ENCODE assay signal across 26 cellular contexts in the genomic region with DNA sequence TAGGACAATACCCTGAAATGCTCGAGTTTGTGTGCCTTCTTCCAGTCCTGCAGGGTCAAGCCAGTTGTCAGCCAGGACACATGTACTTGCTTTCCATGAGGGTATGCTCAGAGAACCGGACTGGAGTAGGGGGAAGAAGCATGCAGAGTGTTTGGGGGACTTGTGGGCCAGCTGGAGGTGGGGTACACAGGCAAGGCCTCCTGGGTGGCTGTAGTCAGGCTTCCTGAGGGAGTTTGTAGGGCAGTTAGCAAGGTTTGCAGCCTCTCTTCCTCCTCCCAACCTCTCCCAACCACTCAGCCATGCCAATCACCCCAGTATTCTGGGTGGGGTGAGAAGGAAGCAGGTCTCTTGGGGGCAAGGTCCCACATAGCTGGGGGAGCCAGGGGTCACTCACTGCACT. TPM values are rescaled to one million over a fixed set of nuclear protein-coding genes. Genes with fewer than 3 reads are reported as not detected.
"Had no signal": no experiment of that assay in that cellular context is flagged by ENCODE, and none has a peak within 500 bp of the region (broad histone marks: within the 10 kb centered on the region; RNA-seq: fewer than 3 reads in every experiment).

No MANE protein-coding gene starts in this region.

- H3K9me3 Mint-ChIP-seq: natural killer cell; nephron; neural progenitor cell; stimulated activated effector memory CD8-positive, alpha-beta T cell treated with anti-CD3 and anti-CD28 coated beads, Interleukin-12 subunit alpha, Interleukin-12 subunit beta, amount 100 ng/mL, for 72 hours; stimulated activated naive CD8-positive, alpha-beta T cell treated with anti-CD3 and anti-CD28 coated beads, Interleukin-15, amount 100 ng/mL, for 72 hours; type B pancreatic cell had no signal

- H3K27me3 Mint-ChIP-seq: progenitor cell of endocrine pancreas had no signal

- DNase-seq: naive thymus-derived CD4-positive, alpha-beta T cell; natural killer cell; occipital lobe; ovary; psoas muscle; right cardiac atrium; right lobe of liver; sigmoid colon; small intestine; stimulated activated CD4-positive, alpha-beta T cell treated with anti-CD3 and anti-CD28 coated beads, Interleukin-15, amount 100 ng/mL, for 24 hours; stimulated activated CD4-positive, alpha-beta T cell treated with anti-CD3 and anti-CD28 coated beads, Interleukin-2, amount 100 ng/mL, for 24 hours; stimulated activated CD4-positive, alpha-beta T cell treated with anti-CD3 and anti-CD28 coated beads, Interleukin-2, amount 100 ng/mL, for 48 hours; stimulated activated CD4-positive, alpha-beta T cell treated with anti-CD3 and anti-CD28 coated beads, Interleukin-4, amount 100 ng/mL, for 24 hours; stimulated activated naive CD4-positive, alpha-beta T cell; stimulated activated naive CD8-positive, alpha-beta T cell treated with anti-CD3 and anti-CD28 coated beads, Interleukin-15, amount 100 ng/mL, for 72 hours; stimulated activated naive CD8-positive, alpha-beta T cell treated with anti-CD3 and anti-CD28 coated beads, Interleukin-15, Interleukin-2, amounts not matched to agents 100 U/mL and 50 U/mL, for 24 hours; substantia nigra; testis; tibial artery; transverse colon; upper lobe of right lung had no signal

- H3K4me1 Mint-ChIP-seq: natural killer cell; nephron; neural progenitor cell; stimulated activated effector memory CD8-positive, alpha-beta T cell treated with anti-CD3 and anti-CD28 coated beads, Interleukin-12 subunit alpha, Interleukin-12 subunit beta, amount 100 ng/mL, for 72 hours; stimulated activated naive CD8-positive, alpha-beta T cell treated with anti-CD3 and anti-CD28 coated beads, Interleukin-15, amount 100 ng/mL, for 72 hours had no signal

- H3K36me3 Mint-ChIP-seq: naive thymus-derived CD4-positive, alpha-beta T cell; natural killer cell; neural progenitor cell; stimulated activated effector memory CD8-positive, alpha-beta T cell treated with anti-CD3 and anti-CD28 coated beads, Interleukin-12 subunit alpha, Interleukin-12 subunit beta, amount 100 ng/mL, for 72 hours; type B pancreatic cell had no signal

- H3K4me3 Mint-ChIP-seq: naive thymus-derived CD4-positive, alpha-beta T cell; natural killer cell; nephron; neural progenitor cell; stimulated activated effector memory CD8-positive, alpha-beta T cell treated with anti-CD3 and anti-CD28 coated beads, Interleukin-12 subunit alpha, Interleukin-12 subunit beta, amount 100 ng/mL, for 72 hours; stimulated activated naive CD8-positive, alpha-beta T cell treated with anti-CD3 and anti-CD28 coated beads, Interleukin-15, amount 100 ng/mL, for 72 hours; type B pancreatic cell had no signal

- H3K27ac Mint-ChIP-seq: naive thymus-derived CD4-positive, alpha-beta T cell; natural killer cell; nephron; neural progenitor cell; progenitor cell of endocrine pancreas; stimulated activated effector memory CD8-positive, alpha-beta T cell treated with anti-CD3 and anti-CD28 coated beads, Interleukin-12 subunit alpha, Interleukin-12 subunit beta, amount 100 ng/mL, for 72 hours; stimulated activated naive CD8-positive, alpha-beta T cell treated with anti-CD3 and anti-CD28 coated beads, Interleukin-15, amount 100 ng/mL, for 72 hours; type B pancreatic cell had no signal

- ATAC-seq: naive thymus-derived CD4-positive, alpha-beta T cell; natural killer cell; psoas muscle; right cardiac atrium; right lobe of liver; stimulated activated effector memory CD8-positive, alpha-beta T cell treated with anti-CD3 and anti-CD28 coated beads, Interleukin-12 subunit alpha, Interleukin-12 subunit beta, amount 100 ng/mL, for 72 hours; stimulated activated naive CD8-positive, alpha-beta T cell treated with anti-CD3 and anti-CD28 coated beads, Interleukin-15, amount 100 ng/mL, for 72 hours; stimulated activated naive CD8-positive, alpha-beta T cell treated with anti-CD3 and anti-CD28 coated beads, Interleukin-15, Interleukin-2, amounts not matched to agents 100 U/mL and 50 U/mL, for 24 hours; upper lobe of right lung had no signal

RNA-seq across cellular contexts. Expression of a gene that starts 47.0 kb away (rescaled TPM):
- total RNA-seq: naive thymus-derived CD4-positive, alpha-beta T cell; natural killer cell had no signal
